8 cellular contexts compared by ENCODE assay signal in genomic region chr4:87220094-87220831, GRCh38. TPM values are rescaled to one million over a fixed set of nuclear protein-coding genes. Genes with fewer than 3 reads are reported as not detected.
DNase-seq lines count a peak whose midpoint lies in the region; ATAC-seq, FAIRE-seq and TF ChIP-seq lines count a peak whose summit lies in the region.

TSS of gene KLHL8 (minus strand) at chr4:87220618. CDS start at chr4:87195539, 25,079 bp downstream.

- dilution Hi-C loops in keratinocyte (cut with MboI; ENCODE audit: extremely low pct_ligation_motif_present, low sequenced_read_pairs) = no loop called here

- DNase-seq in AG08395 (ENCODE audit: low spot score) = peak; percentile 96
- DNase-seq in NCI-H2196 (lab: John Stamatoyannopoulos, UW; ENCODE audit: unreplicated experiment) = peak; percentile 73
- peak; percentile 78 to 81 for DNase-seq in central memory CD8-positive, alpha-beta T cell (ENCODE audit: low spot score in 2 of 2)
- DNase-seq in keratinocyte (ENCODE audit: low read depth, low spot score) = no peak
- peak; percentile 89 for DNase-seq in stimulated activated CD4-positive, alpha-beta T cell treated with anti-CD3 and anti-CD28 coated beads, Interleukin-15, amount 100 ng/mL, for 24 hours

- TF ChIP-seq CTCF in keratinocyte (optimal IDR thresholded peaks at IDR 0.05 in 1 of 3, IDR thresholded peaks at IDR 0.05 in 1 of 3, conservative IDR thresholded peaks at IDR 0.05 in 1 of 3; ENCODE audit: extremely low read depth in 1 of 3, insufficient read depth in 2 of 3, low read length in 3 of 3) = peak in 1 of 3 experiments; percentile 14

- no peaks in the 10 kb centered on the region for H4K20me1 ChIP-seq in keratinocyte (ENCODE audit: control insufficient read depth, extremely low read depth, insufficient read depth, low read length)

- peak within 1 kb of the TSS; percentile 95 for H3K4me2 ChIP-seq in keratinocyte (ENCODE audit: control insufficient read depth, extremely low read depth, insufficient read depth, low read depth, low read length)

- peak within 1 kb of the TSS; percentile 84 for H3K4me3 Mint-ChIP-seq in central memory CD8-positive, alpha-beta T cell

- H3K27me3 Mint-ChIP-seq in central memory CD8-positive, alpha-beta T cell = no peaks in the 10 kb centered on the region

- peak within 1 kb of the TSS; percentile 70 to 100 (median 88) for H3K4me3 ChIP-seq in keratinocyte (ENCODE audit: control insufficient read depth in 2 of 3, extremely low read depth in 1 of 3, insufficient read depth in 2 of 3, low read depth in 1 of 3, low read length in 3 of 3)

- peak within 1 kb of the TSS; percentile 78 for H3K27ac ChIP-seq in keratinocyte (ENCODE audit: control insufficient read depth, insufficient read depth, low read length)

- H3K27me3 ChIP-seq in keratinocyte (ENCODE audit: control insufficient read depth, extremely low read depth, insufficient read depth, low read length) = no peaks in the 10 kb centered on the region

- peak within 1 kb of the TSS; percentile 94 for H3K9ac ChIP-seq in keratinocyte (ENCODE audit: control insufficient read depth, extremely low read depth, insufficient read depth, low read length)

- H3K4me1 Mint-ChIP-seq in central memory CD8-positive, alpha-beta T cell = peaks cover 13% of the 10 kb centered on the region

- peaks cover 11% of the 10 kb centered on the region for H3K79me2 ChIP-seq in keratinocyte (ENCODE audit: control insufficient read depth, insufficient read depth, low read length)

- H3K9me3 Mint-ChIP-seq in central memory CD8-positive, alpha-beta T cell = no peaks in the 10 kb centered on the region

- H3K9me1 ChIP-seq in keratinocyte (ENCODE audit: control insufficient read depth, extremely low read depth, insufficient read depth, low read length) = no peaks in the 10 kb centered on the region

- peaks cover 10% of the 10 kb centered on the region for H3K4me1 ChIP-seq in keratinocyte (ENCODE audit: control insufficient read depth, extremely low read depth, insufficient read depth, low read length)

- peaks cover 3% of the 10 kb centered on the region for H3K36me3 Mint-ChIP-seq in central memory CD8-positive, alpha-beta T cell (ENCODE audit: insufficient read depth)

- FAIRE-seq in keratinocyte (lab: Jason Lieb, UNC) = no peak

- H3K9me3 ChIP-seq in keratinocyte (ENCODE audit: control insufficient read depth, low read depth, low read length) = no peaks in the 10 kb centered on the region

- peak within 1 kb of the TSS; percentile 100 for H2AFZ ChIP-seq in keratinocyte (ENCODE audit: control insufficient read depth, low read length)

- H3K27ac Mint-ChIP-seq in central memory CD8-positive, alpha-beta T cell (ENCODE audit: low read depth) = peak within 1 kb of the TSS; percentile 85

- H3K36me3 ChIP-seq in keratinocyte (ENCODE audit: control insufficient read depth in 2 of 2, extremely low read depth in 1 of 2, insufficient read depth in 2 of 2, low read length in 2 of 2) = no peaks in the 10 kb centered on the region

- ATAC-seq in GM18868 (IDR thresholded peaks at IDR 0.05; ENCODE audit: unreplicated experiment) (peak; percentile 91), HG03103 (IDR thresholded peaks at IDR 0.05; ENCODE audit: low read depth, unreplicated experiment) (peak; percentile 89)
- ATAC-seq in activated CD4-positive, CD25-positive, alpha-beta regulatory T cell treated with anti-CD3 and anti-CD28 coated beads, Interleukin-2, amount 50 U/mL, for 24 hours = peak; percentile 93 to 95
- ATAC-seq in central memory CD8-positive, alpha-beta T cell (replicated peaks; ENCODE audit: extremely low read depth, poor library complexity, severe bottlenecking) = peak; percentile 89

RNA-seq across cellular contexts. Expression of gene KLHL8, which starts in this region (rescaled TPM):
- 3.0 to 6.7 TPM (median 4.4 TPM) in 3 replicates for polyA plus RNA-seq in keratinocyte
- 19.3 TPM for polyA plus RNA-seq in keratinocyte (2011; ENCODE audit: low read depth)
- 2.8 and 4.9 TPM in 2 replicates for polyA plus RNA-seq in keratinocyte (2011; cell fraction: cytosol; rRNA removed)
- 3.3 and 4.4 TPM in 2 replicates for polyA plus RNA-seq in keratinocyte (2011; cell fraction: nucleus; rRNA removed)
- polyA plus RNA-seq in keratinocyte (2012; ENCODE audit: low replicate concordance) = 5.6 and 6.8 TPM in 2 replicates
- 2.3 to 15.0 TPM (median 6.0 TPM) in 3 replicates for polyA minus RNA-seq in keratinocyte
- 9.2 TPM for polyA minus RNA-seq in keratinocyte (2011; cell fraction: cytosol; rRNA and poly(A)+ RNA removed)
- polyA minus RNA-seq in keratinocyte (2011; cell fraction: nucleus; rRNA and poly(A)+ RNA removed) = 5.6 and 6.7 TPM in 2 replicates
